In the genomic region with DNA sequence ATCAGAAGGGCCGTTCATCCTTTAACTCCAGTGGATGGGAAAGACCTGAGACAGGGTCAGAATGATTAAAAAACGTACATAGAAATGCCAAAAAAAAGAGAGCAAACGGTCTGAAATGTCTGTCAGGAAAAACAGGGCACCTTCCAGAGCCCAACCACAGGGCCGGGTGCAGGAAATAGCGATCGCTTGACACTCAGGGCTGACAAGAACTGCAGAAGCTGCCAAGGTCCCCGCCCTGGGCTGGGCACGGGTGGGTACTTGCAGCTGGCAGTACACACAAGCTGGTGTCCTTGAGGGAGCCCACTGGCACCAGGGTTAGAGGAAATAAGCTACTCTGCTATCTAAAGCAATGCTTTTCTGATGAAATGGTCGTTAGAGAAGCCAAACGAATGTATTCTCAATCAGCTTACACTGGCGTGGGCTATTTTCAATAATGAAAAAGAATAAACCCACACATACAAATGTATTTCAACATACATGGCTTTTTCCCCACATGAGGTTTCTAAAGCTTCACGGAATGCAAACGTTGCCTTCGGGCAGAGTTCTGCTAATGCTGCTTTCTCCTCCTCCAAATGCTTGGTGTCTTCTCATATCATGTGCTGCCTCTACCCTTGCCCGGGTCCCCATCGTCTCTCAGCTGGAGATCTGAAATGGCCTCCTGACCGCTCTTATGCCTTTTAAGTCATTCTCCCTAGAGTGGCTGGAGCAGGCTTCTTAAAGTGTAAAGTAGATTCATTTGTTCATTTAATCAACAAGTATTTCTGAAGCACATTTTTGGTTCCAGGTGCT, we compare ENCODE assay signal across 10 cellular contexts. TPM values are rescaled to one million over a fixed set of nuclear protein-coding genes. Genes with fewer than 3 reads are reported as not detected.
DNase-seq lines count a peak whose midpoint lies in the region; ATAC-seq and TF ChIP-seq lines count a peak whose summit lies in the region.
"Had no signal": no experiment of that assay in that cellular context is flagged by ENCODE, and none has a peak within 500 bp of the region (broad histone marks: within the 10 kb centered on the region; RNA-seq: fewer than 3 reads in every experiment).

No MANE protein-coding gene starts in this region.

- H3K4me3 ChIP-seq in cardiac fibroblast (replicated peaks in 1 of 2; ENCODE audit: low read depth in 2 of 2, low read length in 2 of 2) (no peak overlapping the region), upper lobe of left lung (peak overlapping the region in 3 of 4 donors; percentile 0 to 27 (median 20))

- peak overlapping the region; percentile 65 to 82 (median 70) for H3K27ac ChIP-seq in upper lobe of left lung

- H3K4me3 Mint-ChIP-seq in activated naive CD4-positive, alpha-beta T cell treated with anti-CD3 and anti-CD28 coated beads for 36 hours = peak overlapping the region; percentile 41
- no peak overlapping the region for H3K4me3 Mint-ChIP-seq in memory B cell

- CTCF ChIA-PET in activated naive CD4-positive, alpha-beta T cell treated with anti-CD3 and anti-CD28 coated beads for 36 hours (lab: Charles Lee) = interaction anchor here (1.0 to 1.6 kb wide), 2 partner anchors 8 to 40 kb away, joined by 4 to 6 read pairs; no protein-coding TSS in a partner anchor

- peaks cover 23% of the 10 kb centered on the region for H3K4me1 Mint-ChIP-seq in activated naive CD4-positive, alpha-beta T cell treated with anti-CD3 and anti-CD28 coated beads for 36 hours (ENCODE audit: low read depth)
- peaks cover 13% of the 10 kb centered on the region for H3K4me1 Mint-ChIP-seq in memory B cell

- peaks cover 8% of the 10 kb centered on the region for H3K27me3 Mint-ChIP-seq in activated naive CD4-positive, alpha-beta T cell treated with anti-CD3 and anti-CD28 coated beads for 36 hours (ENCODE audit: low read depth)
- peaks cover 7% of the 10 kb centered on the region for H3K27me3 Mint-ChIP-seq in memory B cell

- TF ChIP-seq CTCF in cardiac fibroblast (IDR thresholded peaks at IDR 0.05; ENCODE audit: low read depth, low read length) = no peak
- no peak for TF ChIP-seq CTCF in upper lobe of left lung (IDR thresholded peaks at IDR 0.05)

- H3K9me3 Mint-ChIP-seq in activated naive CD4-positive, alpha-beta T cell treated with anti-CD3 and anti-CD28 coated beads for 36 hours = no peaks in the 10 kb centered on the region
- peaks cover 1% of the 10 kb centered on the region for H3K9me3 Mint-ChIP-seq in memory B cell

- H3K9me3 ChIP-seq in upper lobe of left lung = no peaks in the 10 kb centered on the region

- ATAC-seq in memory B cell (ENCODE audit: low read depth) (peak; percentile 35), upper lobe of left lung (ENCODE audit: low FRiP score in 2 of 2) (peak; percentile 85 to 89), GM19463 (IDR thresholded peaks at IDR 0.05; ENCODE audit: unreplicated experiment) (no peak)
- ATAC-seq: HCT116, Panc1 had no signal

- DNase-seq in activated naive CD4-positive, alpha-beta T cell treated with anti-CD3 and anti-CD28 coated beads for 36 hours = peak; percentile 41
- DNase-seq in activated naive CD4-positive, alpha-beta T cell treated with anti-CD3 and anti-CD28 coated beads, Interleukin-2, amount 50 U/mL, for 16 hours = no peak
- DNase-seq in cardiac fibroblast (ENCODE audit: low read depth in 2 of 2) (peak; percentile 27 to 40), memory B cell (ENCODE audit: low spot score in 2 of 2) (no peak), upper lobe of left lung (peak; percentile 85 to 93), DMS153 treated with DMSO at 0.1 percent for 48 hours (lab: John Stamatoyannopoulos, UW; ENCODE audit: unreplicated experiment) (no peak), OCI-M2 (lab: John Stamatoyannopoulos, UW; ENCODE audit: unreplicated experiment) (no peak)

- 16 to 19% methylated on average over 17 of the region's 17 CpGs for WGBS in upper lobe of left lung, 2 donors

- no peaks in the 10 kb centered on the region for H3K36me3 Mint-ChIP-seq in activated naive CD4-positive, alpha-beta T cell treated with anti-CD3 and anti-CD28 coated beads for 36 hours (ENCODE audit: low read depth)
- no peaks in the 10 kb centered on the region for H3K36me3 Mint-ChIP-seq in memory B cell

- H3K36me3 ChIP-seq in upper lobe of left lung = no peaks in the 10 kb centered on the region

- peaks cover 33 to 43% (median 38%) of the 10 kb centered on the region in 4 donors for H3K4me1 ChIP-seq in upper lobe of left lung

- no peak overlapping the region for H3K27ac Mint-ChIP-seq in activated naive CD4-positive, alpha-beta T cell treated with anti-CD3 and anti-CD28 coated beads for 36 hours
- H3K27ac Mint-ChIP-seq in memory B cell = no peak overlapping the region

- H3K27me3 ChIP-seq in upper lobe of left lung = no peaks in the 10 kb centered on the region

- intact Hi-C loops in activated naive CD4-positive, alpha-beta T cell treated with anti-CD3 and anti-CD28 coated beads for 36 hours (cut with micrococcal nuclease) = loop anchor here (2.0 kb wide), 1 partner anchor 44 kb away; no protein-coding TSS in a partner anchor

- TF ChIP-seq EP300 in upper lobe of left lung (IDR thresholded peaks at IDR 0.05) = no peak

- TF ChIP-seq POLR2A in upper lobe of left lung (IDR thresholded peaks at IDR 0.05) = peak in 1 of 4 donors; percentile 26

RNA-seq across cellular contexts. Expression of a gene that starts 15.5 kb away (rescaled TPM):
- 10 to 100 TPM; 11.9 to 12.1 TPM for total RNA-seq in activated naive CD4-positive, alpha-beta T cell treated with anti-CD3 and anti-CD28 coated beads for 36 hours
- 100 to 1,000 TPM in 2 of 6 donors, 10 to 100 TPM in 4; 48.0 to 136 (median 62.8) TPM for total RNA-seq in upper lobe of left lung

Comparison
In these comparisons a context has a peak if more than half of its experiments do, and no peak if none do; other contexts are left out.
1. DNase-seq: peak in activated naive CD4-positive, alpha-beta T cell treated with anti-CD3 and anti-CD28 coated beads for 36 hours (single experiment), cardiac fibroblast (2 of 2) and upper lobe of left lung (2 of 2); none in activated naive CD4-positive, alpha-beta T cell treated with anti-CD3 and anti-CD28 coated beads, Interleukin-2, amount 50 U/mL, for 16 hours (single experiment), memory B cell (0 of 2), DMS153 treated with DMSO at 0.1 percent for 48 hours (single experiment) and OCI-M2 (single experiment).
2. H3K4me3 ChIP-seq: peak in upper lobe of left lung (3 of 4); none in cardiac fibroblast (0 of 2).